In genomic region chr19:7068599-7068998, GRCh38 we compare ENCODE assay signal across 6 cellular contexts. TPM values are rescaled to one million over a fixed set of nuclear protein-coding genes. Genes with fewer than 3 reads are reported as not detected.
DNase-seq lines count a peak whose midpoint lies in the region; ATAC-seq and TF ChIP-seq lines count a peak whose summit lies in the region.

No MANE protein-coding gene starts in this region.

- intact Hi-C loops in activated CD4-positive, alpha-beta T cell treated with anti-CD3 and anti-CD28 coated beads, Interleukin-2, amount 10 ng/mL, durations not matched to agents 24 days and 14 days (cut with micrococcal nuclease): no loop called here

- H3K9me3 Mint-ChIP-seq in activated CD4-positive, alpha-beta T cell treated with anti-CD3 and anti-CD28 coated beads, Interleukin-2, amount 10 ng/mL, durations not matched to agents 24 days and 14 days: peaks cover 5% of the 10 kb centered on the region
- H3K9me3 Mint-ChIP-seq in effector memory CD8-positive, alpha-beta T cell: no peaks in the 10 kb centered on the region

- H3K36me3 ChIP-seq in stomach smooth muscle (ENCODE audit: control insufficient read depth in 2 of 2, insufficient read depth in 2 of 2, low read length in 2 of 2): peaks cover 15 to 16% of the 10 kb centered on the region in 2 donors

- no peak overlapping the region for H3K27ac ChIP-seq in stomach smooth muscle (ENCODE audit: low read length)

- no peaks in the 10 kb centered on the region for H3K9me3 ChIP-seq in stomach smooth muscle (ENCODE audit: control insufficient read depth in 2 of 2, low read length in 2 of 2)

- H3K9ac ChIP-seq in stomach smooth muscle (ENCODE audit: low read length in 2 of 2): no peak overlapping the region

- peaks cover 8% of the 10 kb centered on the region for H3K4me1 Mint-ChIP-seq in activated CD4-positive, alpha-beta T cell treated with anti-CD3 and anti-CD28 coated beads, Interleukin-2, amount 10 ng/mL, durations not matched to agents 24 days and 14 days
- H3K4me1 Mint-ChIP-seq in effector memory CD8-positive, alpha-beta T cell (ENCODE audit: low read depth in 2 of 2): peaks cover 9 to 13% of the 10 kb centered on the region in 2 donors

- H3K27me3 ChIP-seq in stomach smooth muscle (ENCODE audit: control insufficient read depth in 1 of 2, insufficient read depth in 2 of 2, low read length in 2 of 2): no peaks in the 10 kb centered on the region

- peak overlapping the region; percentile 96 for H3K4me3 Mint-ChIP-seq in activated CD4-positive, alpha-beta T cell treated with anti-CD3 and anti-CD28 coated beads, Interleukin-2, amount 10 ng/mL, durations not matched to agents 24 days and 14 days
- H3K4me3 Mint-ChIP-seq in effector memory CD8-positive, alpha-beta T cell: peak overlapping the region; percentile 97 to 98

- peaks cover 29% of the 10 kb centered on the region for H3K36me3 Mint-ChIP-seq in activated CD4-positive, alpha-beta T cell treated with anti-CD3 and anti-CD28 coated beads, Interleukin-2, amount 10 ng/mL, durations not matched to agents 24 days and 14 days (ENCODE audit: low read depth)
- H3K36me3 Mint-ChIP-seq in effector memory CD8-positive, alpha-beta T cell (ENCODE audit: insufficient read depth): peaks cover 46% of the 10 kb centered on the region

- no peak for ATAC-seq in effector memory CD8-positive, alpha-beta T cell (replicated peaks)

- H3K27me3 Mint-ChIP-seq in activated CD4-positive, alpha-beta T cell treated with anti-CD3 and anti-CD28 coated beads, Interleukin-2, amount 10 ng/mL, durations not matched to agents 24 days and 14 days: no peaks in the 10 kb centered on the region
- no peaks in the 10 kb centered on the region for H3K27me3 Mint-ChIP-seq in effector memory CD8-positive, alpha-beta T cell

- peaks cover 13% of the 10 kb centered on the region for H3K4me1 ChIP-seq in stomach smooth muscle (ENCODE audit: control insufficient read depth, insufficient read depth, low read length)

- no peak for TF ChIP-seq CTCF in GM10266 (IDR thresholded peaks at IDR 0.05; ENCODE audit: control insufficient read depth, insufficient read depth, low read depth, missing control alignments)

- no peak for DNase-seq in activated CD4-positive, alpha-beta T cell treated with anti-CD3 and anti-CD28 coated beads, Interleukin-2, amount 10 ng/mL, durations not matched to agents 24 days and 14 days
- DNase-seq in activated CD4-positive, alpha-beta T cell treated with anti-CD3 and anti-CD28 coated beads, Interleukin-2, amount 50 U/mL, for 4 hours: no peak
- DNase-seq in effector memory CD8-positive, alpha-beta T cell: no peak
- no peak for DNase-seq in GM10266 (ENCODE audit: extremely low spot score)
- DNase-seq in effector CD4-positive, alpha-beta T cell: no peak

- peak overlapping the region; percentile 53 to 68 for H3K4me3 ChIP-seq in stomach smooth muscle (ENCODE audit: low read length in 2 of 2)

- peak overlapping the region; percentile 77 for H3K27ac Mint-ChIP-seq in activated CD4-positive, alpha-beta T cell treated with anti-CD3 and anti-CD28 coated beads, Interleukin-2, amount 10 ng/mL, durations not matched to agents 24 days and 14 days
- H3K27ac Mint-ChIP-seq in effector memory CD8-positive, alpha-beta T cell: peak overlapping the region; percentile 96 to 97

RNA-seq across cellular contexts. Expression of gene ZNF557, which starts 0.9 kb away (rescaled TPM):
- 12.2 and 12.5 TPM in 2 replicates for total RNA-seq in activated CD4-positive, alpha-beta T cell treated with anti-CD3 and anti-CD28 coated beads, Interleukin-2, amount 10 ng/mL, durations not matched to agents 24 days and 14 days

RNA-seq across cellular contexts. Expression of gene MBD3L3, which starts 10.1 kb away (rescaled TPM):
- not detected in 2 replicates for total RNA-seq in activated CD4-positive, alpha-beta T cell treated with anti-CD3 and anti-CD28 coated beads, Interleukin-2, amount 10 ng/mL, durations not matched to agents 24 days and 14 days

RNA-seq across cellular contexts. Expression of gene MBD3L2, which starts 19.5 kb away (rescaled TPM):
- not detected in 2 replicates for total RNA-seq in activated CD4-positive, alpha-beta T cell treated with anti-CD3 and anti-CD28 coated beads, Interleukin-2, amount 10 ng/mL, durations not matched to agents 24 days and 14 days

RNA-seq across cellular contexts. Expression of gene MBD3L4, which starts 28.6 kb away (rescaled TPM):
- total RNA-seq in activated CD4-positive, alpha-beta T cell treated with anti-CD3 and anti-CD28 coated beads, Interleukin-2, amount 10 ng/mL, durations not matched to agents 24 days and 14 days: not detected in 2 replicates

RNA-seq across cellular contexts. Expression of gene MBD3L5, which starts 38.2 kb away (rescaled TPM):
- not detected in 2 replicates for total RNA-seq in activated CD4-positive, alpha-beta T cell treated with anti-CD3 and anti-CD28 coated beads, Interleukin-2, amount 10 ng/mL, durations not matched to agents 24 days and 14 days
